In the genomic region with DNA sequence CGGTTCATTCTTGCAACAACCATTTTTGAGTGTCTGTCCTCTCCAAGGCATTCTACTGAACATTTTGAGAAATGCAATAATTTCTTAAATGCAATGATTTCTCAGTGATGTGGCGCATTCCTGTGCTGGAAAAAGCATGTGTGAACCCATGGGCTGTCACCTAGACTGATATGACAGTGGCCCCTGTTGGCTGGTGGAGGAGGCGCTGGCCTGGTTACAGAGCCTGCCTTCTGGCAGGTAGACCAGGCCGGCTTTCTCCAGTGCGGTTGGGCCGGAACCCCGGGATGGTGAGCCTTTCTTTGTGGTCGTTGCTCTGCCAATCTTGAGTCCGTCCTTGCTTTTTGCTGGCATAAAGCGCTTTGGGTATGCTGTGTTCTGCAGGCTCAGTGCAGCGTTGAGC, we compare ENCODE assay signal across 1 cellular context.
TF ChIP-seq lines count a peak whose summit lies in the region.

No MANE protein-coding gene starts in this region.

TF ChIP-seq in K562, 482 proteins besides CTCF, POLR2A, EP300 and RAD21:
- no peak for TF ChIP-seq E2F3 (CRISPR knock-in tag; IDR thresholded peaks at IDR 0.05)
- TF ChIP-seq, protein P1, sequence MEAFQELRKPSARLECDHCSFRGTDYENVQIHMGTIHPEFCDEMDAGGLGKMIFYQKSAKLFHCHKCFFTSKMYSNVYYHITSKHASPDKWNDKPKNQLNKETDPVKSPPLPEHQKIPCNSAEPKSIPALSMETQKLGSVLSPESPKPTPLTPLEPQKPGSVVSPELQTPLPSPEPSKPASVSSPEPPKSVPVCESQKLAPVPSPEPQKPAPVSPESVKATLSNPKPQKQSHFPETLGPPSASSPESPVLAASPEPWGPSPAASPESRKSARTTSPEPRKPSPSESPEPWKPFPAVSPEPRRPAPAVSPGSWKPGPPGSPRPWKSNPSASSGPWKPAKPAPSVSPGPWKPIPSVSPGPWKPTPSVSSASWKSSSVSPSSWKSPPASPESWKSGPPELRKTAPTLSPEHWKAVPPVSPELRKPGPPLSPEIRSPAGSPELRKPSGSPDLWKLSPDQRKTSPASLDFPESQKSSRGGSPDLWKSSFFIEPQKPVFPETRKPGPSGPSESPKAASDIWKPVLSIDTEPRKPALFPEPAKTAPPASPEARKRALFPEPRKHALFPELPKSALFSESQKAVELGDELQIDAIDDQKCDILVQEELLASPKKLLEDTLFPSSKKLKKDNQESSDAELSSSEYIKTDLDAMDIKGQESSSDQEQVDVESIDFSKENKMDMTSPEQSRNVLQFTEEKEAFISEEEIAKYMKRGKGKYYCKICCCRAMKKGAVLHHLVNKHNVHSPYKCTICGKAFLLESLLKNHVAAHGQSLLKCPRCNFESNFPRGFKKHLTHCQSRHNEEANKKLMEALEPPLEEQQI (IDR thresholded peaks at IDR 0.05) = no peak
- TF ChIP-seq CGGBP1 (CRISPR knock-in tag; IDR thresholded peaks at IDR 0.05) = no peak
- TF ChIP-seq KAT7 (CRISPR knock-in tag; IDR thresholded peaks at IDR 0.05; ENCODE audit: borderline replicate concordance) = no peak
- no peak for TF ChIP-seq COPS2 (conservative IDR thresholded peaks at IDR 0.05)
- TF ChIP-seq, protein P2, sequence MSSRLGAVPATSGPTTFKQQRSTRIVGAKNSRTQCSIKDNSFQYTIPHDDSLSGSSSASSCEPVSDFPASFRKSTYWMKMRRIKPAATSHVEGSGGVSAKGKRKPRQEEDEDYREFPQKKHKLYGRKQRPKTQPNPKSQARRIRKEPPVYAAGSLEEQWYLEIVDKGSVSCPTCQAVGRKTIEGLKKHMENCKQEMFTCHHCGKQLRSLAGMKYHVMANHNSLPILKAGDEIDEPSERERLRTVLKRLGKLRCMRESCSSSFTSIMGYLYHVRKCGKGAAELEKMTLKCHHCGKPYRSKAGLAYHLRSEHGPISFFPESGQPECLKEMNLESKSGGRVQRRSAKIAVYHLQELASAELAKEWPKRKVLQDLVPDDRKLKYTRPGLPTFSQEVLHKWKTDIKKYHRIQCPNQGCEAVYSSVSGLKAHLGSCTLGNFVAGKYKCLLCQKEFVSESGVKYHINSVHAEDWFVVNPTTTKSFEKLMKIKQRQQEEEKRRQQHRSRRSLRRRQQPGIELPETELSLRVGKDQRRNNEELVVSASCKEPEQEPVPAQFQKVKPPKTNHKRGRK (tag; IDR thresholded peaks at IDR 0.05) = no peak
- TF ChIP-seq CHD1 (IDR thresholded peaks at IDR 0.05; ENCODE audit: low read length) = no peak
- no peak for TF ChIP-seq ZC3H8 (IDR thresholded peaks at IDR 0.05)
- TF ChIP-seq NBN (IDR thresholded peaks at IDR 0.05; ENCODE audit: low read depth) = no peak
- TF ChIP-seq USF1 (CRISPR knock-in tag; IDR thresholded peaks at IDR 0.05) = no peak
- TF ChIP-seq RBFOX2 (IDR thresholded peaks at IDR 0.05; ENCODE audit: low read depth, low read length) = no peak
- TF ChIP-seq TCF7 (IDR thresholded peaks at IDR 0.05; ENCODE audit: borderline replicate concordance) = no peak
